Comparison of ENCODE assay signal across 18 cellular contexts in the genomic region with DNA sequence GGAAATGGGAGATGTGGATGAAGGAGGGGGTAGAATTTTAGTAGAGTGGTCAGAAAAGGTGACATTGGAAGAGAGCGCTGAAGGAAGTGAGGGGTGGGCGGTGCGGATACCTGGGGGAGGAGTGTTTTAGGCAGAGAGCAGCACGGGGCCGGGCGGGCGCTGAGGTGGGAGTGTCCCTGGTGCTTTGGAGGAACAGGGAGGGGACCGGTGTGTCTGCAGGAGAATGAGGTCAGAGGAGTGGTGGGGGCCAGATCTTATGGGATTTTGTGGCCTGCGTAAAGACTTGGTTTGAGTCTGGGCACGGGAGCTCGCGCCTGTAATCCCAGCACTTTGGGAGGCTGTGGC. TPM values are rescaled to one million over a fixed set of nuclear protein-coding genes. Genes with fewer than 3 reads are reported as not detected.
DNase-seq lines count a peak whose midpoint lies in the region; ATAC-seq and TF ChIP-seq lines count a peak whose summit lies in the region.
"Had no signal": no experiment of that assay in that cellular context is flagged by ENCODE, and none has a peak within 500 bp of the region (broad histone marks: within the 10 kb centered on the region; RNA-seq: fewer than 3 reads in every experiment).

No MANE protein-coding gene starts in this region.

- 100% methylated on average over 1 of the region's 12 CpGs; no CpG with 5 or more reads in 1 of the 2 donors for WGBS in neuronal stem cell (ENCODE audit: extremely low coverage in 2 of 2, insufficient read length in 2 of 2, insufficient replicate concordance in 1 of 2), 2 donors

- H2BK15ac ChIP-seq in neuronal stem cell (ENCODE audit: low read length) = no peak overlapping the region

- H4K8ac ChIP-seq in neuronal stem cell (ENCODE audit: low read depth, low read length) = no peak overlapping the region

- H3K9me3 ChIP-seq in neuronal stem cell (replicated peaks in 1 of 2; ENCODE audit: control insufficient read depth in 2 of 2, insufficient read depth in 1 of 2, low read depth in 1 of 2, low read length in 2 of 2) = no peaks in the 10 kb centered on the region
- H3K9me3 ChIP-seq: A549, Caco-2 had no signal

- no peak overlapping the region for H4K91ac ChIP-seq in neuronal stem cell (ENCODE audit: low read depth, low read length, poor library complexity)

- H2BK5ac ChIP-seq in neuronal stem cell (ENCODE audit: low read length) = peak overlapping the region; percentile 26

- no peak for TF ChIP-seq CTCF in omental fat pad (IDR thresholded peaks at IDR 0.05)

- H3K18ac ChIP-seq in neuronal stem cell (ENCODE audit: low read length) = peak overlapping the region; percentile 35

- no peak overlapping the region for H3K23ac ChIP-seq in neuronal stem cell (ENCODE audit: low read depth, low read length, poor library complexity)

- no peak for DNase-seq in T-helper 2 cell treated with Interferon-gamma antibody and Interleukin-4, amounts not matched to agents 5 μg/mL and 100 μg/mL, for 36 hours (ENCODE audit: low spot score)
- DNase-seq in T-helper 2 cell (no peak), caudate nucleus (lab: John Stamatoyannopoulos, UW) (no peak), neuronal stem cell (ENCODE audit: low spot score) (no peak), omental fat pad (ENCODE audit: low spot score) (no peak), dermis blood vessel endothelial cell (no peak), SHP77 (lab: John Stamatoyannopoulos, UW) (no peak)
- DNase-seq: AML-193; Caco-2; CD4-positive, alpha-beta T cell; DMS79; GF-D8 had no signal

- peaks cover 9 to 12% of the 10 kb centered on the region in 2 donors for H3K4me1 ChIP-seq in neuronal stem cell (ENCODE audit: control insufficient read depth in 2 of 2, insufficient read depth in 1 of 2, low read depth in 1 of 2, low read length in 2 of 2)
- H3K4me1 ChIP-seq: Caco-2 had no signal

- no peak overlapping the region for H3K14ac ChIP-seq in neuronal stem cell (ENCODE audit: low read length)

- no peaks in the 10 kb centered on the region for H3K79me1 ChIP-seq in neuronal stem cell (ENCODE audit: low read depth, low read length)

- no peak overlapping the region for H3K4me3 Mint-ChIP-seq in T-helper 2 cell treated with Interferon-gamma antibody and Interleukin-4, amounts not matched to agents 5 μg/mL and 100 μg/mL, for 36 hours

- H2BK120ac ChIP-seq in neuronal stem cell (ENCODE audit: low read depth, low read length) = no peak overlapping the region

- H3K9me3 Mint-ChIP-seq in T-helper 2 cell treated with Interferon-gamma antibody and Interleukin-4, amounts not matched to agents 5 μg/mL and 100 μg/mL, for 36 hours = no peaks in the 10 kb centered on the region
- H3K9me3 Mint-ChIP-seq: CD4-positive, alpha-beta T cell; GM23338 had no signal

- H3K27ac ChIP-seq in caudate nucleus (ENCODE audit: low read depth, low read length) (peak overlapping the region; percentile 98), neuronal stem cell (replicated peaks; ENCODE audit: low read length) (no peak overlapping the region)
- H3K27ac ChIP-seq: 22Rv1, A549, C4-2B had no signal

- H2BK12ac ChIP-seq in neuronal stem cell (ENCODE audit: low read length) = no peak overlapping the region

- H3K4me3 ChIP-seq in neuronal stem cell (ENCODE audit: low read length in 2 of 2) = no peak overlapping the region
- H3K4me3 ChIP-seq: A549, GM23338 had no signal

- H3K36me3 ChIP-seq in neuronal stem cell (replicated peaks in 1 of 2; ENCODE audit: control insufficient read depth in 2 of 2, insufficient read depth in 2 of 2, low read length in 2 of 2) = no peaks in the 10 kb centered on the region

- H3K27ac Mint-ChIP-seq in T-helper 2 cell treated with Interferon-gamma antibody and Interleukin-4, amounts not matched to agents 5 μg/mL and 100 μg/mL, for 36 hours = peak overlapping the region; percentile 38
- H3K27ac Mint-ChIP-seq: CD4-positive, alpha-beta T cell; GM23338 had no signal

- peaks cover 53% of the 10 kb centered on the region for H3K27me3 Mint-ChIP-seq in T-helper 2 cell treated with Interferon-gamma antibody and Interleukin-4, amounts not matched to agents 5 μg/mL and 100 μg/mL, for 36 hours (ENCODE audit: low read depth)

- H3K4me2 ChIP-seq in neuronal stem cell (ENCODE audit: insufficient read depth, low read length, poor library complexity, severe bottlenecking) = no peak overlapping the region
- H3K4me2 ChIP-seq: A549, GM23338 had no signal

- no peak overlapping the region for H3K9ac ChIP-seq in neuronal stem cell (ENCODE audit: low read depth, low read length, poor library complexity)

- no peak overlapping the region for H2AFZ ChIP-seq in neuronal stem cell (ENCODE audit: low read length)
- H2AFZ ChIP-seq: GM23338 had no signal

- peaks cover 4% of the 10 kb centered on the region for H3K4me1 Mint-ChIP-seq in T-helper 2 cell treated with Interferon-gamma antibody and Interleukin-4, amounts not matched to agents 5 μg/mL and 100 μg/mL, for 36 hours (ENCODE audit: low read depth)

- ATAC-seq in omental fat pad (ENCODE audit: low FRiP score) = no peak
- ATAC-seq: A549, GM23338, HCT116 had no signal

- H3K4ac ChIP-seq in neuronal stem cell (ENCODE audit: low read length) = no peak overlapping the region

- no peak overlapping the region for H2AK5ac ChIP-seq in neuronal stem cell (ENCODE audit: low read depth, low read length)

- no peaks in the 10 kb centered on the region for H3K36me3 Mint-ChIP-seq in T-helper 2 cell treated with Interferon-gamma antibody and Interleukin-4, amounts not matched to agents 5 μg/mL and 100 μg/mL, for 36 hours (ENCODE audit: low read depth)

- peaks cover 1 to 55% (median 30%) of the 10 kb centered on the region in 3 experiments for H3K27me3 ChIP-seq in neuronal stem cell (ENCODE audit: control insufficient read depth in 3 of 3, insufficient read depth in 3 of 3, low read depth in 1 of 3, low read length in 3 of 3)

RNA-seq across cellular contexts. Expression of a gene that starts 5.8 kb away (rescaled TPM):
- polyA plus RNA-seq in neuronal stem cell (2013, experiment 1 of 2) = 0.92 TPM
- 0.93 TPM for polyA plus RNA-seq in neuronal stem cell (2013, experiment 2 of 2)
- total RNA-seq in omental fat pad (under 1 TPM in 3 of 4 donors, not detected in 1; 0.12 to 0.46 (median 0.16) TPM), dermis blood vessel endothelial cell (under 0.01 TPM in 1 of 2 replicates, not detected in the other)
- total RNA-seq: HepG2 had no signal
